ENCODE assay signal across 29 cellular contexts in genomic region chr6:140090871-140091270, GRCh38.
"Had no signal": no experiment of that assay in that cellular context is flagged by ENCODE, and none has a peak within 500 bp of the region (broad histone marks: within the 10 kb centered on the region; RNA-seq: fewer than 3 reads in every experiment).

No MANE protein-coding gene starts in this region.

- H3K4me1 ChIP-seq: parathyroid adenoma, psoas muscle, right lobe of liver, sigmoid colon, stomach, tibial artery, transverse colon, upper lobe of left lung, vagina had no signal

- H3K9me3 ChIP-seq: neutrophil, ovary, psoas muscle, right lobe of liver, sigmoid colon, stomach, thoracic aorta, tibial artery, transverse colon, upper lobe of left lung, vagina had no signal

- H3K4me3 ChIP-seq: ovary, psoas muscle, right lobe of liver, sigmoid colon, stomach, thoracic aorta, tibial artery, transverse colon, upper lobe of left lung, vagina had no signal

- H3K27ac Mint-ChIP-seq: naive B cell; naive thymus-derived CD8-positive, alpha-beta T cell; natural killer cell treated with Interleukin-12 subunit alpha and Interleukin-12 subunit beta and Interleukin-15 and Interleukin-18, amount 100 ng/mL, for 72 hours; nephron progenitor cell; progenitor cell of endocrine pancreas; stimulated activated effector memory CD8-positive, alpha-beta T cell treated with anti-CD3 and anti-CD28 coated beads, Interleukin-12 subunit alpha, Interleukin-12 subunit beta, amount 100 ng/mL, for 72 hours; stimulated activated naive B cell treated with anti-CD40 and anti-IgM and Interleukin-4, amounts not matched to agents 10 μg/mL and 1 μg/mL and 100 μg/mL, for 72 hours; stimulated activated naive CD8-positive, alpha-beta T cell treated with anti-CD3 and anti-CD28 coated beads, Interleukin-15, Interleukin-2, amounts not matched to agents 100 ng/mL and 50 ng/mL, for 24 hours had no signal

- H3K36me3 ChIP-seq: neutrophil, ovary, right lobe of liver, sigmoid colon, stomach, thoracic aorta, tibial artery, transverse colon, upper lobe of left lung, vagina had no signal

- H3K27me3 ChIP-seq: neutrophil, ovary, right lobe of liver, sigmoid colon, stomach, tibial artery, transverse colon, upper lobe of left lung, vagina had no signal

- H3K27me3 Mint-ChIP-seq: naive B cell; natural killer cell treated with Interleukin-12 subunit alpha and Interleukin-12 subunit beta and Interleukin-15 and Interleukin-18, amount 100 ng/mL, for 72 hours; progenitor cell of endocrine pancreas; stimulated activated naive B cell treated with anti-CD40 and anti-IgM and Interleukin-4, amounts not matched to agents 10 μg/mL and 1 μg/mL and 100 μg/mL, for 72 hours had no signal

- H3K9me3 Mint-ChIP-seq: naive B cell; naive thymus-derived CD8-positive, alpha-beta T cell; natural killer cell treated with Interleukin-12 subunit alpha and Interleukin-12 subunit beta and Interleukin-15 and Interleukin-18, amount 100 ng/mL, for 72 hours; nephron progenitor cell; stimulated activated effector memory CD8-positive, alpha-beta T cell treated with anti-CD3 and anti-CD28 coated beads, Interleukin-12 subunit alpha, Interleukin-12 subunit beta, amount 100 ng/mL, for 72 hours; stimulated activated naive B cell treated with anti-CD40 and anti-IgM and Interleukin-4, amounts not matched to agents 10 μg/mL and 1 μg/mL and 100 μg/mL, for 72 hours; stimulated activated naive CD8-positive, alpha-beta T cell treated with anti-CD3 and anti-CD28 coated beads, Interleukin-15, Interleukin-2, amounts not matched to agents 100 ng/mL and 50 ng/mL, for 24 hours had no signal

- DNase-seq: naive B cell; naive thymus-derived CD8-positive, alpha-beta T cell; nephron progenitor cell; nucleus accumbens; ovary; psoas muscle; right cardiac atrium; right lobe of liver; sigmoid colon; small intestine; stimulated activated CD4-positive, alpha-beta T cell treated with anti-CD3 and anti-CD28 coated beads, Interleukin-15, amount 100 ng/mL, for 24 hours; stimulated activated CD4-positive, alpha-beta T cell treated with anti-CD3 and anti-CD28 coated beads, Interleukin-2, amount 100 ng/mL, for 24 hours; stimulated activated CD4-positive, alpha-beta T cell treated with anti-CD3 and anti-CD28 coated beads, Interleukin-2, amount 100 ng/mL, for 48 hours; stimulated activated CD4-positive, alpha-beta T cell treated with anti-CD3 and anti-CD28 coated beads, Interleukin-4, amount 100 ng/mL, for 24 hours; stimulated activated naive B cell treated with anti-CD40 and anti-IgM and Interleukin-4, amounts not matched to agents 10 μg/mL and 1 μg/mL and 100 μg/mL, for 72 hours; stimulated activated naive CD4-positive, alpha-beta T cell treated with Interleukin-2 at 50 U/mL for 16 hours; stomach; tibial artery; transverse colon had no signal

- H2AFZ ChIP-seq: parathyroid adenoma had no signal

- H3K36me3 Mint-ChIP-seq: naive B cell; naive thymus-derived CD8-positive, alpha-beta T cell; natural killer cell treated with Interleukin-12 subunit alpha and Interleukin-12 subunit beta and Interleukin-15 and Interleukin-18, amount 100 ng/mL, for 72 hours; stimulated activated effector memory CD8-positive, alpha-beta T cell treated with anti-CD3 and anti-CD28 coated beads, Interleukin-12 subunit alpha, Interleukin-12 subunit beta, amount 100 ng/mL, for 72 hours; stimulated activated naive B cell treated with anti-CD40 and anti-IgM and Interleukin-4, amounts not matched to agents 10 μg/mL and 1 μg/mL and 100 μg/mL, for 72 hours had no signal

- H3K27ac ChIP-seq: neutrophil, ovary, parathyroid adenoma, psoas muscle, right lobe of liver, sigmoid colon, stomach, thoracic aorta, tibial artery, transverse colon, upper lobe of left lung, vagina had no signal

- ATAC-seq: naive thymus-derived CD8-positive, alpha-beta T cell; natural killer cell treated with Interleukin-12 subunit alpha and Interleukin-12 subunit beta and Interleukin-15 and Interleukin-18, amount 100 ng/mL, for 72 hours; psoas muscle; right cardiac atrium; right lobe of liver; stimulated activated effector memory CD8-positive, alpha-beta T cell treated with anti-CD3 and anti-CD28 coated beads, Interleukin-12 subunit alpha, Interleukin-12 subunit beta, amount 100 ng/mL, for 72 hours; stimulated activated naive B cell treated with anti-CD40 and anti-IgM and Interleukin-4, amounts not matched to agents 10 μg/mL and 1 μg/mL and 100 μg/mL, for 72 hours had no signal

- H3K4me3 Mint-ChIP-seq: naive B cell; naive thymus-derived CD8-positive, alpha-beta T cell; natural killer cell treated with Interleukin-12 subunit alpha and Interleukin-12 subunit beta and Interleukin-15 and Interleukin-18, amount 100 ng/mL, for 72 hours; nephron progenitor cell; neural crest cell; stimulated activated effector memory CD8-positive, alpha-beta T cell treated with anti-CD3 and anti-CD28 coated beads, Interleukin-12 subunit alpha, Interleukin-12 subunit beta, amount 100 ng/mL, for 72 hours; stimulated activated naive B cell treated with anti-CD40 and anti-IgM and Interleukin-4, amounts not matched to agents 10 μg/mL and 1 μg/mL and 100 μg/mL, for 72 hours; stimulated activated naive CD8-positive, alpha-beta T cell treated with anti-CD3 and anti-CD28 coated beads, Interleukin-15, Interleukin-2, amounts not matched to agents 100 ng/mL and 50 ng/mL, for 24 hours had no signal

- H3K79me2 ChIP-seq: parathyroid adenoma had no signal

- H3K4me1 Mint-ChIP-seq: naive B cell; naive thymus-derived CD8-positive, alpha-beta T cell; stimulated activated effector memory CD8-positive, alpha-beta T cell treated with anti-CD3 and anti-CD28 coated beads, Interleukin-12 subunit alpha, Interleukin-12 subunit beta, amount 100 ng/mL, for 72 hours; stimulated activated naive B cell treated with anti-CD40 and anti-IgM and Interleukin-4, amounts not matched to agents 10 μg/mL and 1 μg/mL and 100 μg/mL, for 72 hours had no signal
